In the genomic region with DNA sequence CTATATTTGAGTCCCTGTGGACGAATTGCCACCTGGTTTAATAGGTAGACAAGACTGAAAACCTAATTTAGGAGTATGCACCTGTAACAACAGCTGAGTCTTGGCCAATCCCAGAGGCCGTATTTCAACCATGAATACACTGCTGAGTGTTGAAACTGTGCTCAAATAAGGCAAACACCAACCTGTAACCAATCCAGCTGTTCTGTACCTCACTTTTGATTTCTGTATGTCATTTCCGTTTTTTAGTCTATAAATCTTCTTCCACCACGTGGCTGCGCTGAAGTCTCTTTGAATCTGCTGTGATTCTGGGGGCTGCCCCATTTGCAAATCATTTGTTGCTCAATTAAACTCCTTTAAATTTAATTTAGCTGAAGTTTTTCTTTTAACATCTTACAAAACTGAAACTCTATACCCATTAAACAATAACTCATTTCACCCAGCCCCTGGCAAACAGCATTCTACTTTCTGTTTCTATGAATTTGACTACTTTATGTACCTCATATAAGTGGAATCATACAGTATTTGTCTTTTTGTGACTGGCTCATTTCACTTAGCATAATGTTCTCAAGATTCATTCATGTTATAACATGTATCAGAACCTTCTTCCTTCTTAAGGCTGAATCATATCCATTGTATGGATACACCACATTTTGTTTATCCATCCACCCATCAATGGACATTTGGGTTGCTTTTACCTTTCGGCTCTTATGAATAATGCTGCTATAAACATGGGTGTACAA, we compare ENCODE assay signal across 10 cellular contexts. TPM values are rescaled to one million over a fixed set of nuclear protein-coding genes. Genes with fewer than 3 reads are reported as not detected.
A peak's percentile ranks its signal among the peaks of the same experiment; 100 is the strongest.
DNase-seq lines count a peak whose midpoint lies in the region; ATAC-seq, FAIRE-seq and TF ChIP-seq lines count a peak whose summit lies in the region.
"Had no signal": no experiment of that assay in that cellular context is flagged by ENCODE, and none has a peak within 500 bp of the region (broad histone marks: within the 10 kb centered on the region; RNA-seq: fewer than 3 reads in every experiment).

No MANE protein-coding gene starts in this region.

- H3K18ac ChIP-seq in trophoblast cell (ENCODE audit: low read length): no peak overlapping the region

- no peaks in the 10 kb centered on the region for H3K9me3 ChIP-seq in BE2C
- H3K9me3 ChIP-seq in PC-9 (ENCODE audit: insufficient read depth, low read depth): no peaks in the 10 kb centered on the region
- H3K9me3 ChIP-seq in trophoblast cell (ENCODE audit: insufficient read depth, low read depth, low read length): no peaks in the 10 kb centered on the region
- H3K9me3 ChIP-seq: Peyer's patch, vagina had no signal

- no peak for DNase-seq in GM12891 (ENCODE audit: insufficient read length, low spot score)
- DNase-seq in bronchial epithelial cell (ENCODE audit: low read depth): peak; percentile 96
- DNase-seq in BE2C: no peak
- no peak for DNase-seq in Ammon's horn (ENCODE audit: low spot score)
- no peak for DNase-seq in PC-9
- DNase-seq in trophoblast cell: no peak

- no peaks in the 10 kb centered on the region for H3K9me2 ChIP-seq in PC-9 (ENCODE audit: insufficient read depth)

- H3K79me1 ChIP-seq in trophoblast cell (ENCODE audit: low read length): no peaks in the 10 kb centered on the region

- intact Hi-C loops in PC-9 (cut with micrococcal nuclease; ENCODE audit: unreplicated experiment): no loop called here

- no peak for TF ChIP-seq POLR2A in GM12891 (IDR thresholded peaks at IDR 0.05; ENCODE audit: low read depth, low read length)

- CTCF ChIA-PET in PC-9 (lab: Charles Lee): no interaction called here

- H4K20me1 ChIP-seq in PC-9 (ENCODE audit: insufficient read depth): no peaks in the 10 kb centered on the region

- H3K4me1 ChIP-seq in BE2C (no peaks in the 10 kb centered on the region), PC-9 (replicated peaks; ENCODE audit: insufficient read depth) (no peaks in the 10 kb centered on the region), trophoblast cell (ENCODE audit: control insufficient read depth in 1 of 2, insufficient read depth in 2 of 2, low read length in 2 of 2) (no peaks in the 10 kb centered on the region)
- H3K4me1 ChIP-seq: Peyer's patch, vagina had no signal

- H2BK12ac ChIP-seq in trophoblast cell (ENCODE audit: low read length): no peak overlapping the region

- H4K8ac ChIP-seq in trophoblast cell (ENCODE audit: low read depth, low read length): no peak overlapping the region

- H3K4me3 ChIP-seq in bronchial epithelial cell (ENCODE audit: low read depth, low read length): no peak overlapping the region
- no peak overlapping the region for H3K4me3 ChIP-seq in BE2C (ENCODE audit: low read depth, low read length)
- H3K4me3 ChIP-seq in PC-9: no peak overlapping the region
- H3K4me3 ChIP-seq in trophoblast cell (ENCODE audit: low read depth, low read length): no peak overlapping the region
- H3K4me3 ChIP-seq: Peyer's patch, vagina had no signal

- no peak overlapping the region for H2AK5ac ChIP-seq in trophoblast cell (ENCODE audit: low read length)

- no peak overlapping the region for H3K23ac ChIP-seq in trophoblast cell (ENCODE audit: low read length)

- H2BK120ac ChIP-seq in trophoblast cell (ENCODE audit: insufficient read depth, low read length, poor library complexity): no peak overlapping the region

- WGBS in trophoblast cell (ENCODE audit: extremely low coverage, insufficient coverage, insufficient read length): no CpG with 5 or more reads among the region's 6 CpGs

- ATAC-seq in GM21381 (IDR thresholded peaks at IDR 0.05; ENCODE audit: unreplicated experiment) (peak; percentile 76), HG03520 (IDR thresholded peaks at IDR 0.05; ENCODE audit: unreplicated experiment) (peak; percentile 69)

- H3K4me2 ChIP-seq in PC-9: no peak overlapping the region
- H3K4me2 ChIP-seq in trophoblast cell (ENCODE audit: low read length): no peak overlapping the region

- H4K91ac ChIP-seq in trophoblast cell (ENCODE audit: low read depth, low read length): no peak overlapping the region

- FAIRE-seq in GM12891 (lab: Jason Lieb, UNC) (peak; percentile 76), bronchial epithelial cell (lab: Jason Lieb, UNC) (no peak)

- H3K79me2 ChIP-seq in PC-9 (ENCODE audit: low read depth): no peaks in the 10 kb centered on the region
- no peaks in the 10 kb centered on the region for H3K79me2 ChIP-seq in trophoblast cell (ENCODE audit: control insufficient read depth, insufficient read depth, low read length, poor library complexity)

- H3K14ac ChIP-seq in trophoblast cell (ENCODE audit: low read length): no peak overlapping the region

- H3K27ac ChIP-seq in PC-9 (no peak overlapping the region), trophoblast cell (ENCODE audit: low read depth, low read length) (no peak overlapping the region)
- H3K27ac ChIP-seq: Peyer's patch, vagina had no signal

- BruUV-seq in PC-9 (replicated peaks; lab: Mats Ljungman, UMichigan): no TSS peak

- H3K36me3 ChIP-seq in bronchial epithelial cell (ENCODE audit: control insufficient read depth, insufficient read depth, low read length) (no peaks in the 10 kb centered on the region), BE2C (no peaks in the 10 kb centered on the region), PC-9 (ENCODE audit: low read depth) (no peaks in the 10 kb centered on the region), trophoblast cell (ENCODE audit: control insufficient read depth in 1 of 2, insufficient read depth in 2 of 2, low read length in 2 of 2) (no peaks in the 10 kb centered on the region)
- H3K36me3 ChIP-seq: Peyer's patch, vagina had no signal

- POLR2A ChIA-PET in PC-9 (lab: Charles Lee; ENCODE audit: unreplicated experiment): no interaction called here

- H3F3A ChIP-seq in PC-9 (ENCODE audit: insufficient read depth, low read depth): no peaks in the 10 kb centered on the region

- H2AFZ ChIP-seq in PC-9 (no peak overlapping the region), trophoblast cell (ENCODE audit: insufficient read depth, low read length, poor library complexity) (no peak overlapping the region)

- no peak overlapping the region for H4K12ac ChIP-seq in trophoblast cell (ENCODE audit: low read depth, low read length)

- H3K4ac ChIP-seq in trophoblast cell (ENCODE audit: low read depth, low read length): no peak overlapping the region

- no peaks in the 10 kb centered on the region for H3K27me3 ChIP-seq in bronchial epithelial cell (ENCODE audit: control insufficient read depth, insufficient read depth, low read length)
- no peaks in the 10 kb centered on the region for H3K27me3 ChIP-seq in BE2C
- no peaks in the 10 kb centered on the region for H3K27me3 ChIP-seq in PC-9 (ENCODE audit: insufficient read depth, low read depth)
- H3K27me3 ChIP-seq in trophoblast cell (ENCODE audit: insufficient read depth, low read length): no peaks in the 10 kb centered on the region
- H3K27me3 ChIP-seq: Peyer's patch, vagina had no signal

- TF ChIP-seq CTCF in bronchial epithelial cell (IDR thresholded peaks at IDR 0.05; ENCODE audit: insufficient read depth, low read length, severe bottlenecking) (no peak), BE2C (IDR thresholded peaks at IDR 0.05; ENCODE audit: low read depth, low read length) (no peak), PC-9 (conservative IDR thresholded peaks at IDR 0.05) (no peak)

- H2BK5ac ChIP-seq in trophoblast cell (ENCODE audit: low read depth, low read length, poor library complexity): no peak overlapping the region

- H3K9ac ChIP-seq in trophoblast cell (ENCODE audit: low read length): no peak overlapping the region

TF ChIP-seq in GM12891, 5 proteins besides CTCF, POLR2A, EP300 and RAD21:
- TF ChIP-seq SPI1 (IDR thresholded peaks at IDR 0.05; ENCODE audit: low read depth, low read length) (peak; percentile 45), PAX5 (IDR thresholded peaks at IDR 0.05; ENCODE audit: insufficient read depth, low read length, severe bottlenecking) (no peak), POLR2AphosphoS5 (IDR thresholded peaks at IDR 0.05; ENCODE audit: low read depth, low read length) (no peak)
TF ChIP-seq in GM12891: peak in this region for 1.

RNA-seq across cellular contexts. Expression of a gene that starts 7.5 kb away (rescaled TPM):
- polyA plus RNA-seq in GM12891 (2012; ENCODE audit: low read depth, missing spikeins): 29.8 TPM
- total RNA-seq in bronchial epithelial cell (84.2 and 113 TPM in 2 replicates), PC-9 (2021) (56.9 and 67.5 TPM in 2 replicates)
- 30.1 TPM for polyA plus RNA-seq in BE2C (2012; ENCODE audit: insufficient read depth, insufficient read length, low read depth)
- 103 and 105 TPM in 2 replicates for polyA plus RNA-seq in trophoblast cell (2013)
